Comparison of ENCODE assay signal across 8 cellular contexts in the genomic region with DNA sequence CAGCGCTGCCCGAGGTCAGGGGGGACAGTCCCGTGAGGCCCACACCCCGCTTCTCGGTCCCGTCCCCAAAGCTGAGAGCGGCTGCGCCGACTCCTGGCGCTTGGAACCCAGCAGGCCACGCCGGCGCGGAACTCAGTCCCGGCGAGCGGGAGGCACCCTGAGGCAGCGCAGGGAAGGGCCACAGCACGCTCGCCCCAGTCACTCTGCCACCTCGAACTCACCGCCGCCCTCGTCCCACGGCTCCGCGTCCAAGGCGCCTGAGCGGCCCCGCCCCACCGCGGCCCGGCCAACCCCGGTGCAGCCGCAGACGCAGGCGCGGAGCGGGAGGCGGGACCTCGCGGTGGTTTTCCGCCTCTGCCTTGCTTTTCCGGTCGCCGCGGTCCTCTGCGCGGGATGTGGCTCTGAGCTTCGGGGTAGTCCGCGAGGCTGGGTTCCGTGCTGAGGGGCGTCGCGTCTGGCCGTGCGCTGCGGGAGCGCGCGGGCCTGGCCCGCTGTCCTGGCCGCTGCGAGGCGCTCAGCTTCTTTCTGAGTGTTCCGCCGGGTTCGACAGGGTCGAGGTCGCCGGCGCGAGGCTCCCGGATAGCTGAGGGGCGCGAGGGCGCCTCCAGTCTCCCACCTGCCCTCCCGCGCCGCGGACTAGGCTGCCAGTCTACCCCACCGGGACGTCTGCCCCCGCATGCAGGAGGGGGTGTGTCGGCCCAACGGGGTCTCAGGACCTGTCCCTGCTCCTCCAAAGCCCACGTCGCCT. TPM values are rescaled to one million over a fixed set of nuclear protein-coding genes. Genes with fewer than 3 reads are reported as not detected.
A peak's percentile ranks its signal among the peaks of the same experiment; 100 is the strongest.
DNase-seq lines count a peak whose midpoint lies in the region; ATAC-seq and TF ChIP-seq lines count a peak whose summit lies in the region.

A gene with protein sequence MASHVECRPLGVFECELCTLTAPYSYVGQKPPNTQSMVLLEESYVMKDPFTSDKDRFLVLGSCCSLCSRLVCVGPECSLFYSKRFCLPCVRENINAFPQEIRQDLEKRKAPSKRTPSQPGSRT (minus strand): TSS at position 259 of the 748 bp plus-strand sequence. CDS start 2,009 bp downstream, outside the sequence.

- 0% methylated on average over 29 of the region's 89 CpGs; no CpG with 5 or more reads in 1 of the 2 donors for WGBS in testis, 2 donors

- H3K36me3 ChIP-seq in testis (ENCODE audit: low read depth, missing control alignments): no peaks in the 10 kb centered on the region

- 0 out of 2 replicates have a peak, but pooled peaks have one; percentile 23 for TF ChIP-seq CTCF in LNCaP clone FGC (IDR thresholded peaks at IDR 0.05; ENCODE audit: control insufficient read depth, extremely low read depth, insufficient read depth)
- TF ChIP-seq CTCF in omental fat pad (IDR thresholded peaks at IDR 0.05): no peak
- no peak for TF ChIP-seq CTCF in testis (IDR thresholded peaks at IDR 0.05)

- intact Hi-C loops in testis (cut with DNase I; ENCODE audit: low total_unique reads): no loop called here

- peaks cover 19% of the 10 kb centered on the region for H3K4me1 ChIP-seq in testis

- H3K27ac ChIP-seq in testis: peak within 1 kb of the TSS; percentile 34 to 87

- ATAC-seq in omental fat pad (ENCODE audit: low FRiP score): peak; percentile 94

- H3K27me3 ChIP-seq in testis: no peaks in the 10 kb centered on the region

- DNase-seq in GF-D8 (lab: John Stamatoyannopoulos, UW) (peak; percentile 81), H4 (ENCODE audit: low spot score) (peak; percentile 76), LNCaP clone FGC (ENCODE audit: low read depth) (peak; percentile 32), SK-N-DZ (ENCODE audit: low spot score) (peak; percentile 87), glomerular endothelial cell (ENCODE audit: extremely low read depth, low read depth, low spot score) (no peak), omental fat pad (ENCODE audit: low spot score) (peak; percentile 55), testis (peak; percentile 91)
- peak; percentile 94 for DNase-seq in activated naive CD4-positive, alpha-beta T cell treated with anti-CD3 and anti-CD28 coated beads, Interleukin-2, amount 50 U/mL, for 16 hours

- H3K9me3 ChIP-seq in testis: no peaks in the 10 kb centered on the region

- TF ChIP-seq POLR2A in testis (IDR thresholded peaks at IDR 0.05): peak; percentile 46

- H3K4me3 ChIP-seq in LNCaP clone FGC (ENCODE audit: low read depth, low read length) (peak within 1 kb of the TSS; percentile 77), testis (peak within 1 kb of the TSS; percentile 70 to 78)

RNA-seq across cellular contexts. Expression of the gene that starts here (rescaled TPM):
- 3.2 and 8.2 TPM in 2 replicates for total RNA-seq in H4 (2014; rRNA removed; shearing (Covaris generic))
- 37.1 and 38.6 TPM in 2 replicates for polyA plus RNA-seq in SK-N-DZ (2014; cell fraction: cytosol; rRNA removed)
- 36.0 and 41.9 TPM in 2 replicates for polyA plus RNA-seq in SK-N-DZ (2014; cell fraction: nucleus; rRNA removed)
- 9.0 and 11.2 TPM in 2 replicates for total RNA-seq in glomerular endothelial cell
- total RNA-seq in omental fat pad: 10 to 100 TPM in 2 of 4 donors, 1 to 10 TPM in 2; 5.7 to 18.8 (median 8.5) TPM
- 10 to 100 TPM; 11.0 to 12.2 TPM for total RNA-seq in testis
- 6.0 TPM for polyA plus RNA-seq in testis (ENCODE audit: insufficient read depth, low read depth, low replicate concordance)
